Comparison of ENCODE assay signal across 12 cellular contexts in genomic region chr12:12456637-12457036, GRCh38.
DNase-seq lines count a peak whose midpoint lies in the region; ATAC-seq, FAIRE-seq and TF ChIP-seq lines count a peak whose summit lies in the region.
"Had no signal": no experiment of that assay in that cellular context is flagged by ENCODE, and none has a peak within 500 bp of the region (broad histone marks: within the 10 kb centered on the region; RNA-seq: fewer than 3 reads in every experiment).

No MANE protein-coding gene starts in this region.

- no peak overlapping the region for H3K4me3 Mint-ChIP-seq in activated naive CD8-positive, alpha-beta T cell treated with anti-CD3 and anti-CD28 coated beads, Interleukin-2, amount 50 U/mL, for 24 hours
- H3K4me3 Mint-ChIP-seq: naive B cell had no signal

- no peaks in the 10 kb centered on the region for H3K27me3 ChIP-seq in HL-60 (ENCODE audit: insufficient read depth, poor library complexity, severe bottlenecking)

- H3K4me1 Mint-ChIP-seq in activated naive CD8-positive, alpha-beta T cell treated with anti-CD3 and anti-CD28 coated beads, Interleukin-2, amount 50 U/mL, for 24 hours, result peaks cover 32% of the 10 kb centered on the region
- H3K4me1 Mint-ChIP-seq: naive B cell had no signal

- POLR2A ChIA-PET in A549 (lab: Yijun Ruan, JAX), result no interaction called here

- no peak for TF ChIP-seq POLR2A in A549 (IDR thresholded peaks at IDR 0.05; ENCODE audit: low read length)

- ATAC-seq in A549 (no peak), HG02981 (IDR thresholded peaks at IDR 0.05; ENCODE audit: unreplicated experiment) (no peak), HG03097 (IDR thresholded peaks at IDR 0.05; ENCODE audit: low FRiP score, unreplicated experiment) (no peak)
- no peak for ATAC-seq in activated naive CD8-positive, alpha-beta T cell treated with anti-CD3 and anti-CD28 coated beads, Interleukin-2, amount 50 U/mL, for 24 hours

- no peaks in the 10 kb centered on the region for H3K27me3 Mint-ChIP-seq in activated naive CD8-positive, alpha-beta T cell treated with anti-CD3 and anti-CD28 coated beads, Interleukin-2, amount 50 U/mL, for 24 hours
- H3K27me3 Mint-ChIP-seq: naive B cell had no signal

- CTCF ChIA-PET in A549 (lab: Yijun Ruan, JAX), result interaction anchor here (1.1 to 1.9 kb wide), 2 partner anchors 9 to 10 kb away, joined by 4 to 8 read pairs; no protein-coding TSS in a partner anchor

- no peaks in the 10 kb centered on the region for H3K9me3 Mint-ChIP-seq in activated naive CD8-positive, alpha-beta T cell treated with anti-CD3 and anti-CD28 coated beads, Interleukin-2, amount 50 U/mL, for 24 hours
- H3K9me3 Mint-ChIP-seq: naive B cell had no signal

- no peaks in the 10 kb centered on the region for H3K9me3 ChIP-seq in A549
- H3K9me3 ChIP-seq: Caco-2 had no signal

- H3K4me3 ChIP-seq in A549 (no peak overlapping the region), HL-60 (replicated peaks; ENCODE audit: insufficient read depth, low read length) (no peak overlapping the region), foreskin fibroblast (ENCODE audit: low read depth in 1 of 2, low read length in 2 of 2) (no peak overlapping the region)

- TF ChIP-seq EP300 in A549 (IDR thresholded peaks at IDR 0.05), result no peak

- peaks cover 6% of the 10 kb centered on the region for H3K36me3 Mint-ChIP-seq in activated naive CD8-positive, alpha-beta T cell treated with anti-CD3 and anti-CD28 coated beads, Interleukin-2, amount 50 U/mL, for 24 hours (ENCODE audit: low read depth)

- no peak for TF ChIP-seq RAD21 in A549 (conservative IDR thresholded peaks at IDR 0.05 in 1 of 2, IDR thresholded peaks at IDR 0.05 in 1 of 2)

- FAIRE-seq in A549 (lab: Jason Lieb, UNC), result peak; percentile 13

- H3K27ac ChIP-seq in A549, result no peak overlapping the region
- H3K27ac ChIP-seq in HL-60 (replicated peaks), result peak overlapping the region; percentile 45
- H3K27ac ChIP-seq: RWPE1 had no signal

- no peak for TF ChIP-seq CTCF in A549 (IDR thresholded peaks at IDR 0.05)
- TF ChIP-seq CTCF in HL-60 (IDR thresholded peaks at IDR 0.05; ENCODE audit: insufficient read depth, low read length), result no peak
- no peak for TF ChIP-seq CTCF in foreskin fibroblast (IDR thresholded peaks at IDR 0.05; ENCODE audit: low read depth, low read length)

- WGBS in A549 (ENCODE audit: missing lambda C conversion rate), result 87% methylated on average over 5 of the region's 5 CpGs

- peak overlapping the region; percentile 59 for H3K27ac Mint-ChIP-seq in activated naive CD8-positive, alpha-beta T cell treated with anti-CD3 and anti-CD28 coated beads, Interleukin-2, amount 50 U/mL, for 24 hours
- H3K27ac Mint-ChIP-seq: naive B cell had no signal

- H3K4me1 ChIP-seq in A549, result no peaks in the 10 kb centered on the region; the same call in 2 of the 3 replicates
- H3K4me1 ChIP-seq: Caco-2 had no signal

- DNase-seq in A549 (ENCODE audit: low read depth in 1 of 2, low spot score in 1 of 2) (no peak), HL-60 (ENCODE audit: low read depth in 1 of 2, low spot score in 1 of 2) (no peak), foreskin fibroblast (peak; percentile 67 to 74), NCI-H1694 treated with DMSO at 0.1 percent for 48 hours (lab: John Stamatoyannopoulos, UW) (no peak), NCI-H2029 (lab: John Stamatoyannopoulos, UW) (no peak)
- DNase-seq in activated naive CD8-positive, alpha-beta T cell treated with anti-CD3 and anti-CD28 coated beads, Interleukin-2, amount 50 U/mL, for 24 hours, result no peak
- DNase-seq: activated CD4-positive, alpha-beta T cell treated with anti-CD3 and anti-CD28 coated beads, Interleukin-2, amount 50 U/mL, for 1 hour; Caco-2; naive B cell had no signal

- H3K4me2 ChIP-seq in A549, result no peak overlapping the region

TF ChIP-seq in A549, 52 proteins besides CTCF, POLR2A, EP300 and RAD21:
- peak; percentile 95 for TF ChIP-seq MAFK (IDR thresholded peaks at IDR 0.05; ENCODE audit: partially characterized antibody)
- no peak for TF ChIP-seq ELK1 (IDR thresholded peaks at IDR 0.05; ENCODE audit: low read depth, low read length)

Comparison
In these comparisons a context has a peak if more than half of its experiments do, and no peak if none do; other contexts are left out.
1. DNase-seq: peak in foreskin fibroblast (2 of 2); none in A549 (0 of 2), HL-60 (0 of 2), activated naive CD8-positive, alpha-beta T cell treated with anti-CD3 and anti-CD28 coated beads, Interleukin-2, amount 50 U/mL, for 24 hours (single experiment), NCI-H1694 treated with DMSO at 0.1 percent for 48 hours (single experiment) and NCI-H2029 (single experiment).